ENCODE assay signal across 10 cellular contexts in the genomic region with DNA sequence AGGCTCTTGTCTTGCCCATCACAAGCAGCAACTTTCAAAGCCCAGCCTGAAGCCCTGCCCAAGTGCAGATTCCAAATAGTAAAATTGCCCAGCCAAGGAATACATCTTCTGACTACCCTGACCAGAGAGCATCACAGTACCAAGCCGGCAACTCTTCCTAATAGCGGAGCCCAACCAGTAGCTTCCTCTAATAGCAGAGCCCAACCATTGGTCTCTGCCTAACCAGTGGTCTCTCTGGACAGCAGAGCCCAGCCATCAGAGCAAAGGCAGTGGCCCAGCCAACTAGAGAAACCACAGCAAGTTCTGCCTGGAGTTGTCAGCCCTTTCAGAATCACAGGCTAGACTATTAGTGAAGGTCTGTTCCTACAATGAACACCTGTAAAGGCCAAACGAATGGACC.
DNase-seq lines count a peak whose midpoint lies in the region; ATAC-seq, FAIRE-seq and TF ChIP-seq lines count a peak whose summit lies in the region.
"Had no signal": no experiment of that assay in that cellular context is flagged by ENCODE, and none has a peak within 500 bp of the region (broad histone marks: within the 10 kb centered on the region; RNA-seq: fewer than 3 reads in every experiment).

No MANE protein-coding gene starts in this region.

- H3K4me1 ChIP-seq in astrocyte (ENCODE audit: insufficient read depth, low read length) (no peaks in the 10 kb centered on the region), tibial nerve (peaks cover 0 to 10% (median 0%) of the 10 kb centered on the region in 4 donors)

- no peaks in the 10 kb centered on the region for H3K27me3 Mint-ChIP-seq in astrocyte (ENCODE audit: low read depth, unreplicated experiment)
- H3K27me3 Mint-ChIP-seq: B cell had no signal

- WGBS in tibial nerve, 2 donors: 18 to 62% methylated on average over 2 to 3 of the region's 3 CpGs

- no peak overlapping the region for H3K27ac Mint-ChIP-seq in astrocyte (ENCODE audit: unreplicated experiment)
- H3K27ac Mint-ChIP-seq: B cell had no signal

- H3K4me3 Mint-ChIP-seq in astrocyte (ENCODE audit: unreplicated experiment): no peak overlapping the region
- H3K4me3 Mint-ChIP-seq: B cell had no signal

- ATAC-seq in GM18907 (IDR thresholded peaks at IDR 0.05; ENCODE audit: unreplicated experiment): no peak
- ATAC-seq in GM19467 (IDR thresholded peaks at IDR 0.05; ENCODE audit: unreplicated experiment): no peak

- no peaks in the 10 kb centered on the region for H3K79me2 ChIP-seq in astrocyte (ENCODE audit: insufficient read depth, low read length)

- no peak overlapping the region for H2AFZ ChIP-seq in astrocyte (ENCODE audit: low read depth, low read length)

- H3K27ac ChIP-seq in astrocyte (ENCODE audit: low read depth, low read length) (no peak overlapping the region), tibial nerve (peak overlapping the region in 1 of 4 donors; percentile 6)

- TF ChIP-seq CTCF in astrocyte (IDR thresholded peaks at IDR 0.05; ENCODE audit: insufficient read depth, low read depth, low read length): no peak
- TF ChIP-seq CTCF in tibial nerve (IDR thresholded peaks at IDR 0.05): no peak

- H3K4me3 ChIP-seq in astrocyte (ENCODE audit: insufficient read depth, low read depth, low read length) (no peak overlapping the region), tibial nerve (no peak overlapping the region)

- no peaks in the 10 kb centered on the region for H4K20me1 ChIP-seq in astrocyte (ENCODE audit: insufficient read depth, low read length)

- H3K36me3 ChIP-seq in astrocyte (ENCODE audit: insufficient read depth, low read length) (no peaks in the 10 kb centered on the region), tibial nerve (no peaks in the 10 kb centered on the region)

- H3K9me3 ChIP-seq in astrocyte (ENCODE audit: insufficient read depth, low read depth, low read length) (no peaks in the 10 kb centered on the region), tibial nerve (no peaks in the 10 kb centered on the region)

- no peak for TF ChIP-seq POLR2A in tibial nerve (IDR thresholded peaks at IDR 0.05)

- no peaks in the 10 kb centered on the region for H3K36me3 Mint-ChIP-seq in astrocyte (ENCODE audit: low read depth, unreplicated experiment)

- H3K27me3 ChIP-seq in astrocyte (ENCODE audit: insufficient read depth, low read length) (no peaks in the 10 kb centered on the region), tibial nerve (no peaks in the 10 kb centered on the region)

- H3K9ac ChIP-seq in astrocyte (ENCODE audit: low read length): no peak overlapping the region

- H3K9me3 Mint-ChIP-seq in astrocyte (ENCODE audit: unreplicated experiment): no peaks in the 10 kb centered on the region

- peak; percentile 54 for FAIRE-seq in astrocyte (lab: Jason Lieb, UNC)

- H3K4me1 Mint-ChIP-seq in astrocyte (ENCODE audit: low read depth, unreplicated experiment): peaks cover 5% of the 10 kb centered on the region
- H3K4me1 Mint-ChIP-seq: B cell had no signal

- no peak for TF ChIP-seq EP300 in tibial nerve (IDR thresholded peaks at IDR 0.05)

- H3K4me2 ChIP-seq in astrocyte (ENCODE audit: low read length): no peak overlapping the region

- DNase-seq in NCI-H2107 treated with DMSO at 0.1 percent for 48 hours (lab: John Stamatoyannopoulos, UW; ENCODE audit: unreplicated experiment) (peak; percentile 27), NCI-H2107 (lab: John Stamatoyannopoulos, UW) (no peak), astrocyte (ENCODE audit: low read depth) (peak; percentile 84), iPS-NIHi11 (ENCODE audit: low spot score) (peak; percentile 64), tibial nerve (ENCODE audit: low spot score in 2 of 2) (peak; percentile 24 to 44), cortex of kidney (lab: John Stamatoyannopoulos, UW) (no peak)
- DNase-seq: activated CD8-positive, alpha-beta memory T cell treated with anti-CD3 and anti-CD28 coated beads, Interleukin-2, amount 50 U/mL, for 4 hours had no signal

Comparison
In these comparisons a context has a peak if more than half of its experiments do, and no peak if none do; other contexts are left out.
1. DNase-seq: peak in NCI-H2107 treated with DMSO at 0.1 percent for 48 hours (single experiment), astrocyte (single experiment), iPS-NIHi11 (single experiment) and tibial nerve (2 of 2); none in NCI-H2107 (single experiment) and cortex of kidney (single experiment).